1 cellular context compared by ENCODE assay signal in genomic region chr12:7642287-7642686, GRCh38.
TF ChIP-seq lines count a peak whose summit lies in the region.

No MANE protein-coding gene starts in this region.

TF ChIP-seq in GM23338, 12 proteins besides CTCF, POLR2A, EP300 and RAD21:
- TF ChIP-seq CREB1 (CRISPR knock-in tag; IDR thresholded peaks at IDR 0.05; ENCODE audit: low read depth) (no peak), JUNB (IDR thresholded peaks at IDR 0.05; ENCODE audit: unreplicated experiment) (no peak), EZH2 (IDR thresholded peaks at IDR 0.05; ENCODE audit: low read depth, unreplicated experiment) (no peak)
